Comparison of ENCODE assay signal across 17 cellular contexts in the genomic region with DNA sequence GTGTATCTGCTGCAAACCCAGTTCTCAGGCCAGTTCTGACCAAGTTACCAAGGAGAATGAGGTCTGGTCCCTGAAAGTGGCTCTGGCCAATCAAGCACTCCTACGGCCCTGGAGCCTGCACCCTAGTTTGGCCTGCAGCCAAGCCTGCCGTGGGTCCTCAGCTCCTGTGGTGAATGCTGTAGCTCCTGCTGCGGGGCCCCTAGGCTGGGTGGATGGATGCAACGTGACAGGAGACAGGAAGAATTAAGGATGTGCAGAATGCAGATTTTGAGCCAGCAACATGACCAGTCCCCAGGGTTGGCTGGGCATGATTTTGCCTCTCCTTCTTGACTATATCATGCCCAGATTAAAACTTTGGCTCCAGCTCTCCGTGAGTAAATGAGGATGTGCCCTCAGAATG.
"Had no signal": no experiment of that assay in that cellular context is flagged by ENCODE, and none has a peak within 500 bp of the region (broad histone marks: within the 10 kb centered on the region; RNA-seq: fewer than 3 reads in every experiment).

No MANE protein-coding gene starts in this region.

- H3K4me3 Mint-ChIP-seq: activated naive CD8-positive, alpha-beta T cell; dendritic cell treated with granulocyte-macrophage colony-stimulating factor and Interleukin-4, amounts not matched to agents 40 ng/mL and 50 ng/mL, for 4 days; nephron progenitor cell had no signal

- H3K9me3 Mint-ChIP-seq: dendritic cell treated with granulocyte-macrophage colony-stimulating factor and Interleukin-4, amounts not matched to agents 40 ng/mL and 50 ng/mL, for 4 days; nephron progenitor cell had no signal

- H3K36me3 ChIP-seq: left lung had no signal

- H3K4me3 ChIP-seq: esophagus muscularis mucosa, gastroesophageal sphincter, heart left ventricle, left lung, tibial nerve had no signal

- H3K27me3 Mint-ChIP-seq: activated naive CD8-positive, alpha-beta T cell; dendritic cell treated with granulocyte-macrophage colony-stimulating factor and Interleukin-4, amounts not matched to agents 40 ng/mL and 50 ng/mL, for 4 days had no signal

- H3K27ac ChIP-seq: esophagus muscularis mucosa, gastroesophageal sphincter, left lung, tibial nerve, VCaP had no signal

- ATAC-seq: gastroesophageal sphincter; heart left ventricle; left lung; stimulated activated naive CD8-positive, alpha-beta T cell treated with anti-CD3 and anti-CD28 coated beads, Interleukin-15, Interleukin-2, amounts not matched to agents 100 U/mL and 50 U/mL, for 24 hours had no signal

- H3K27me3 ChIP-seq: esophagus muscularis mucosa, gastroesophageal sphincter, heart left ventricle, left lung, tibial nerve had no signal

- H3K27ac Mint-ChIP-seq: activated naive CD8-positive, alpha-beta T cell; nephron progenitor cell had no signal

- H3K36me3 Mint-ChIP-seq: activated naive CD8-positive, alpha-beta T cell had no signal

- DNase-seq: activated CD4-positive, alpha-beta T cell treated with anti-CD3 and anti-CD28 coated beads for 1 hour; amniotic stem cell; effector CD8-positive, alpha-beta T cell; left lung; midbrain; nephron progenitor cell; occipital lobe; retina; stimulated activated CD4-positive, alpha-beta T cell treated with anti-CD3 and anti-CD28 coated beads, Interleukin-2, amount 100 ng/mL, for 24 hours; stimulated activated naive CD8-positive, alpha-beta T cell treated with anti-CD3 and anti-CD28 coated beads, Interleukin-15, Interleukin-2, amounts not matched to agents 100 U/mL and 50 U/mL, for 24 hours had no signal

- H3K9me3 ChIP-seq: esophagus muscularis mucosa, gastroesophageal sphincter, heart left ventricle, left lung, tibial nerve had no signal
